14 cellular contexts compared by ENCODE assay signal in genomic region chr7:150401861-150402631, GRCh38. TPM values are rescaled to one million over a fixed set of nuclear protein-coding genes. Genes with fewer than 3 reads are reported as not detected.
A peak's percentile ranks its signal among the peaks of the same experiment; 100 is the strongest.
DNase-seq lines count a peak whose midpoint lies in the region; TF ChIP-seq lines count a peak whose summit lies in the region.
"Had no signal": no experiment of that assay in that cellular context is flagged by ENCODE, and none has a peak within 500 bp of the region (broad histone marks: within the 10 kb centered on the region; RNA-seq: fewer than 3 reads in every experiment).

No MANE protein-coding gene starts in this region.

- no peak overlapping the region for H2BK12ac ChIP-seq in mesenchymal stem cell (ENCODE audit: low read length in 2 of 2)

- H4K8ac ChIP-seq in mesenchymal stem cell (ENCODE audit: low read length), result no peak overlapping the region

- peaks cover 37% of the 10 kb centered on the region for H3K4me1 Mint-ChIP-seq in T-helper 2 cell treated with Interferon-gamma antibody and Interleukin-4, amounts not matched to agents 5 μg/mL and 100 μg/mL, for 36 hours (ENCODE audit: low read depth)
- peaks cover 41% of the 10 kb centered on the region for H3K4me1 Mint-ChIP-seq in osteocyte (ENCODE audit: unreplicated experiment)

- no peak overlapping the region for H3K23ac ChIP-seq in mesenchymal stem cell (ENCODE audit: low read length in 2 of 2)

- H3K36me3 ChIP-seq in NT2/D1 (ENCODE audit: insufficient read depth, insufficient read length, low read length) (peaks cover 12% of the 10 kb centered on the region), hepatocyte (replicated peaks; ENCODE audit: insufficient read depth, low read depth) (no peaks in the 10 kb centered on the region), thyroid gland (peaks cover 0 to 3% of the 10 kb centered on the region in 2 donors), mesenchymal stem cell (ENCODE audit: control insufficient read depth in 1 of 2, insufficient read depth in 2 of 2, low read depth in 1 of 2, low read length in 2 of 2) (peaks cover 10 to 21% of the 10 kb centered on the region in 2 experiments)
- H3K36me3 ChIP-seq: ovary had no signal

- H3K4me3 Mint-ChIP-seq in T-helper 2 cell treated with Interferon-gamma antibody and Interleukin-4, amounts not matched to agents 5 μg/mL and 100 μg/mL, for 36 hours, result no peak overlapping the region
- H3K4me3 Mint-ChIP-seq in osteocyte (ENCODE audit: unreplicated experiment), result peak overlapping the region; percentile 2

- no peak for DNase-seq in T-helper 2 cell treated with Interferon-gamma antibody and Interleukin-4, amounts not matched to agents 5 μg/mL and 100 μg/mL, for 36 hours (ENCODE audit: low spot score)
- DNase-seq in T-helper 2 cell (no peak), NT2/D1 (ENCODE audit: low read depth, low spot score) (peak; percentile 97), hepatocyte (ENCODE audit: low spot score) (peak; percentile 3), osteocyte (ENCODE audit: extremely low spot score, unreplicated experiment) (no peak), NCI-H226 (no peak), thyroid gland (no peak), mesenchymal stem cell (no peak)
- DNase-seq: activated CD4-positive, alpha-beta T cell treated with anti-CD3 and anti-CD28 coated beads for 48 hours; left ventricle myocardium superior; NCI-H1436; NCI-H510A treated with DMSO at 0.1 percent for 48 hours had no signal

- peaks cover 12% of the 10 kb centered on the region for H3K79me1 ChIP-seq in mesenchymal stem cell (replicated peaks; ENCODE audit: low read length, poor library complexity, severe bottlenecking)

- no peaks in the 10 kb centered on the region for H4K20me1 ChIP-seq in hepatocyte (ENCODE audit: insufficient read depth, poor library complexity, severe bottlenecking)

- H2AK5ac ChIP-seq in mesenchymal stem cell (ENCODE audit: low read length, severe bottlenecking), result no peak overlapping the region

- peak overlapping the region; percentile 7 for H3K27ac Mint-ChIP-seq in T-helper 2 cell treated with Interferon-gamma antibody and Interleukin-4, amounts not matched to agents 5 μg/mL and 100 μg/mL, for 36 hours
- no peak overlapping the region for H3K27ac Mint-ChIP-seq in osteocyte (ENCODE audit: unreplicated experiment)

- no peak overlapping the region for H2AFZ ChIP-seq in hepatocyte
- H2AFZ ChIP-seq in mesenchymal stem cell (ENCODE audit: low read depth, low read length), result no peak overlapping the region

- H2BK15ac ChIP-seq in mesenchymal stem cell (ENCODE audit: low read depth, poor library complexity, severe bottlenecking), result no peak overlapping the region

- H3K4me3 ChIP-seq in NT2/D1 (ENCODE audit: insufficient read length, low read depth) (no peak overlapping the region), hepatocyte (no peak overlapping the region), thyroid gland (replicated peaks in 1 of 3) (no peak overlapping the region), mesenchymal stem cell (ENCODE audit: insufficient read depth in 1 of 2, low read depth in 1 of 2, low read length in 2 of 2) (no peak overlapping the region)
- H3K4me3 ChIP-seq: ovary, testis had no signal

- no peak overlapping the region for H3K4ac ChIP-seq in mesenchymal stem cell (ENCODE audit: low read depth in 1 of 2, low read length in 2 of 2)

- H3K14ac ChIP-seq in mesenchymal stem cell (ENCODE audit: low read length in 2 of 2), result no peak overlapping the region

- H3K27me3 ChIP-seq in NT2/D1 (ENCODE audit: insufficient read depth, insufficient read length), result no peaks in the 10 kb centered on the region
- H3K27me3 ChIP-seq in hepatocyte, result no peaks in the 10 kb centered on the region
- no peaks in the 10 kb centered on the region for H3K27me3 ChIP-seq in thyroid gland
- H3K27me3 ChIP-seq in mesenchymal stem cell (ENCODE audit: control insufficient read depth in 1 of 2, insufficient read depth in 1 of 2, low read length in 2 of 2), result no peaks in the 10 kb centered on the region
- H3K27me3 ChIP-seq: ovary, testis had no signal

- H3K4me2 ChIP-seq in hepatocyte, result no peak overlapping the region
- no peak overlapping the region for H3K4me2 ChIP-seq in mesenchymal stem cell (ENCODE audit: low read length, poor library complexity, severe bottlenecking)

- H3K9me3 ChIP-seq in NT2/D1 (ENCODE audit: insufficient read depth, low read length) (no peaks in the 10 kb centered on the region), hepatocyte (ENCODE audit: low read depth) (no peaks in the 10 kb centered on the region), thyroid gland (no peaks in the 10 kb centered on the region), mesenchymal stem cell (ENCODE audit: control insufficient read depth, low read length) (no peaks in the 10 kb centered on the region)
- H3K9me3 ChIP-seq: ovary, testis had no signal

- no peak overlapping the region for H3K27ac ChIP-seq in hepatocyte
- no peak overlapping the region for H3K27ac ChIP-seq in thyroid gland
- no peak overlapping the region for H3K27ac ChIP-seq in mesenchymal stem cell (ENCODE audit: low read length, poor library complexity, severe bottlenecking)
- H3K27ac ChIP-seq: ovary had no signal

- TF ChIP-seq POLR2A in thyroid gland (IDR thresholded peaks at IDR 0.05), result no peak

- H2BK5ac ChIP-seq in mesenchymal stem cell (ENCODE audit: low read depth, low read length, poor library complexity, severe bottlenecking), result no peak overlapping the region

- no peaks in the 10 kb centered on the region for H3K9me2 ChIP-seq in hepatocyte (replicated peaks; ENCODE audit: insufficient read depth)

- peaks cover 5% of the 10 kb centered on the region for H3K36me3 Mint-ChIP-seq in T-helper 2 cell treated with Interferon-gamma antibody and Interleukin-4, amounts not matched to agents 5 μg/mL and 100 μg/mL, for 36 hours (ENCODE audit: low read depth)
- peaks cover under 1% of the 10 kb centered on the region for H3K36me3 Mint-ChIP-seq in osteocyte (ENCODE audit: unreplicated experiment)

- H2BK120ac ChIP-seq in mesenchymal stem cell (ENCODE audit: low read depth, low read length), result no peak overlapping the region

- H3K18ac ChIP-seq in mesenchymal stem cell (ENCODE audit: low read depth in 1 of 2, low read length in 2 of 2), result no peak overlapping the region

- H3K4me1 ChIP-seq in NT2/D1 (ENCODE audit: insufficient read depth, insufficient read length) (peaks cover 31% of the 10 kb centered on the region), hepatocyte (ENCODE audit: insufficient read depth) (peaks cover 42% of the 10 kb centered on the region), thyroid gland (peaks cover 20 to 37% of the 10 kb centered on the region in 2 donors), mesenchymal stem cell (ENCODE audit: control insufficient read depth, insufficient read depth, low read depth, low read length) (peaks cover 37% of the 10 kb centered on the region)

- H3K79me2 ChIP-seq in hepatocyte, result peaks cover 2% of the 10 kb centered on the region

- no peaks in the 10 kb centered on the region for H3K9me3 Mint-ChIP-seq in T-helper 2 cell treated with Interferon-gamma antibody and Interleukin-4, amounts not matched to agents 5 μg/mL and 100 μg/mL, for 36 hours
- no peaks in the 10 kb centered on the region for H3K9me3 Mint-ChIP-seq in osteocyte (ENCODE audit: unreplicated experiment)

- TF ChIP-seq CTCF in hepatocyte (IDR thresholded peaks at IDR 0.05; ENCODE audit: poor library complexity) (no peak), osteocyte (IDR thresholded peaks at IDR 0.05) (no peak), thyroid gland (IDR thresholded peaks at IDR 0.05) (no peak)

- no peak overlapping the region for H4K91ac ChIP-seq in mesenchymal stem cell (ENCODE audit: low read length)

- 77% methylated on average over 7 of the region's 7 CpGs for WGBS in hepatocyte (ENCODE audit: low lambda C conversion rate, missing lambda C conversion rate)
- 70 to 82% methylated on average over 7 of the region's 7 CpGs for WGBS in thyroid gland, 2 donors
- WGBS in mesenchymal stem cell, result 71% methylated on average over 6 of the region's 7 CpGs

- no peaks in the 10 kb centered on the region for H3K27me3 Mint-ChIP-seq in T-helper 2 cell treated with Interferon-gamma antibody and Interleukin-4, amounts not matched to agents 5 μg/mL and 100 μg/mL, for 36 hours (ENCODE audit: low read depth)
- H3K27me3 Mint-ChIP-seq in osteocyte (ENCODE audit: unreplicated experiment), result no peaks in the 10 kb centered on the region

- peak overlapping the region; percentile 70 for H3K9ac ChIP-seq in NT2/D1 (ENCODE audit: insufficient read length, low read depth)
- H3K9ac ChIP-seq in mesenchymal stem cell (ENCODE audit: low read length), result no peak overlapping the region

- intact Hi-C loops in thyroid gland (cut with DNase I), result no loop called here

RNA-seq across cellular contexts. Expression of gene ZNF775, which starts 22.9 kb away (rescaled TPM):
- total RNA-seq in hepatocyte (5.2 and 8.3 TPM in 2 replicates), osteocyte (5.9 and 8.0 TPM in 2 replicates), thyroid gland (1 to 10 TPM; 4.3 to 7.5 (median 6.3) TPM)
- polyA plus RNA-seq in hepatocyte, result 6.2 and 10.6 TPM in 2 replicates
- 5.1 TPM for polyA plus RNA-seq in mesenchymal stem cell (2013, experiment 1 of 2)
- polyA plus RNA-seq in mesenchymal stem cell (2013, experiment 2 of 2), result 4.8 TPM

RNA-seq across cellular contexts. Expression of gene REPIN1, which starts 33.4 kb away (rescaled TPM):
- total RNA-seq in hepatocyte, result 75.5 and 79.1 TPM in 2 replicates
- 102 and 107 TPM in 2 replicates for polyA plus RNA-seq in hepatocyte
- total RNA-seq in osteocyte, result 66.3 and 72.9 TPM in 2 replicates
- total RNA-seq in thyroid gland, result 100 to 1,000 TPM in 3 of 4 donors, 10 to 100 TPM in 1; 71.9 to 144 (median 123) TPM
- polyA plus RNA-seq in mesenchymal stem cell (2013, experiment 1 of 2), result 68.4 TPM
- polyA plus RNA-seq in mesenchymal stem cell (2013, experiment 2 of 2), result 69.3 TPM

RNA-seq across cellular contexts. Expression of gene GIMAP8, which starts 48.4 kb away (rescaled TPM):
- 0.10 and 0.12 TPM in 2 replicates for total RNA-seq in hepatocyte
- polyA plus RNA-seq in hepatocyte, result not detected in 2 replicates
- total RNA-seq in osteocyte, result not detected in 2 replicates
- 10 to 100 TPM in 3 of 4 donors, 1 to 10 TPM in 1; 7.5 to 34.5 (median 20.0) TPM for total RNA-seq in thyroid gland
- not detected for polyA plus RNA-seq in mesenchymal stem cell (2013, experiment 1 of 2)
- polyA plus RNA-seq in mesenchymal stem cell (2013, experiment 2 of 2), result not detected

Comparison
In these comparisons a context has a peak if more than half of its experiments do, and no peak if none do; other contexts are left out.
1. DNase-seq: peak in NT2/D1 (single experiment) and hepatocyte (single experiment); none in T-helper 2 cell treated with Interferon-gamma antibody and Interleukin-4, amounts not matched to agents 5 μg/mL and 100 μg/mL, for 36 hours (single experiment), T-helper 2 cell (0 of 5), osteocyte (single experiment), NCI-H226 (single experiment), thyroid gland (0 of 2) and mesenchymal stem cell (single experiment).